1 cellular context compared by ENCODE assay signal in the genomic region with DNA sequence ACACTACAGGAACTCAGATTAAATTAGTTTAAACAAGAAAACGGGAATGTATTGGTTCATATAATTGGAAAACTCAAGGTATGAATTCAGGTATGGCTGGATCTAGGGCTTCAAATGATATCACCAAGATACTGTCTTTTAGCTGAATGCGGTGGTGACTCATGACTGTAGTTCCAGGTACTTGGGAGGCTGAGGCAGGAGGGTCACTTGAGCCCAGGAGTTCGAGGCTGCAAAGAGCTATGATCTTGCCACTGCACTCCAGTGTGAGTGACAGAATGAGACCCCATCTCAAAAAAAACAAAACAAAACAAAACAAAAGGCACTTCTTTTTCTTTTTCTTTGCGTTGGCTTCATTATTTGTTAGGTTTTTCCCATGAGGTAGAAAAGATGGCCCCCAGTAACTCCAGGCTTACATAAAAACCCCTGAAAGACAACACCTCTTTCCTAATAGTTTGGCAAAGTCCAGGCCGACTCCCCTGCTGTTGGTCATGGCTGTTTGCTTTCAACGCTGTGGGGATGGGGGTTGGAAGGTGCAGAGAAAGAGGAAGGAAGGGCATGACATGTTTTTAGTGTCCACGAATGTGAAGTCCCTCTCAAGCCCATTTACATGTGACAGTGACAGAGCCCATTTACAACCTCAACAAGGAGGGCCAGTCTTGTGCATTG.
TF ChIP-seq lines count a peak whose summit lies in the region.

No MANE protein-coding gene starts in this region.

TF ChIP-seq in GM23338, 12 proteins besides CTCF, POLR2A, EP300 and RAD21:
- no peak for TF ChIP-seq STAT1 (IDR thresholded peaks at IDR 0.05; ENCODE audit: unreplicated experiment)
- TF ChIP-seq EZH2 (IDR thresholded peaks at IDR 0.05; ENCODE audit: low read depth, unreplicated experiment) = no peak
- TF ChIP-seq, protein P1, sequence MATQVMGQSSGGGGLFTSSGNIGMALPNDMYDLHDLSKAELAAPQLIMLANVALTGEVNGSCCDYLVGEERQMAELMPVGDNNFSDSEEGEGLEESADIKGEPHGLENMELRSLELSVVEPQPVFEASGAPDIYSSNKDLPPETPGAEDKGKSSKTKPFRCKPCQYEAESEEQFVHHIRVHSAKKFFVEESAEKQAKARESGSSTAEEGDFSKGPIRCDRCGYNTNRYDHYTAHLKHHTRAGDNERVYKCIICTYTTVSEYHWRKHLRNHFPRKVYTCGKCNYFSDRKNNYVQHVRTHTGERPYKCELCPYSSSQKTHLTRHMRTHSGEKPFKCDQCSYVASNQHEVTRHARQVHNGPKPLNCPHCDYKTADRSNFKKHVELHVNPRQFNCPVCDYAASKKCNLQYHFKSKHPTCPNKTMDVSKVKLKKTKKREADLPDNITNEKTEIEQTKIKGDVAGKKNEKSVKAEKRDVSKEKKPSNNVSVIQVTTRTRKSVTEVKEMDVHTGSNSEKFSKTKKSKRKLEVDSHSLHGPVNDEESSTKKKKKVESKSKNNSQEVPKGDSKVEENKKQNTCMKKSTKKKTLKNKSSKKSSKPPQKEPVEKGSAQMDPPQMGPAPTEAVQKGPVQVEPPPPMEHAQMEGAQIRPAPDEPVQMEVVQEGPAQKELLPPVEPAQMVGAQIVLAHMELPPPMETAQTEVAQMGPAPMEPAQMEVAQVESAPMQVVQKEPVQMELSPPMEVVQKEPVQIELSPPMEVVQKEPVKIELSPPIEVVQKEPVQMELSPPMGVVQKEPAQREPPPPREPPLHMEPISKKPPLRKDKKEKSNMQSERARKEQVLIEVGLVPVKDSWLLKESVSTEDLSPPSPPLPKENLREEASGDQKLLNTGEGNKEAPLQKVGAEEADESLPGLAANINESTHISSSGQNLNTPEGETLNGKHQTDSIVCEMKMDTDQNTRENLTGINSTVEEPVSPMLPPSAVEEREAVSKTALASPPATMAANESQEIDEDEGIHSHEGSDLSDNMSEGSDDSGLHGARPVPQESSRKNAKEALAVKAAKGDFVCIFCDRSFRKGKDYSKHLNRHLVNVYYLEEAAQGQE (IDR thresholded peaks at IDR 0.05; ENCODE audit: unreplicated experiment) = no peak
- no peak for TF ChIP-seq ZNF331 (CRISPR knock-in tag; IDR thresholded peaks at IDR 0.05; ENCODE audit: low read depth)
- no peak for TF ChIP-seq ZNF114 (CRISPR knock-in tag; IDR thresholded peaks at IDR 0.05)
- TF ChIP-seq JUNB (IDR thresholded peaks at IDR 0.05; ENCODE audit: unreplicated experiment) = no peak
- TF ChIP-seq, protein P2, sequence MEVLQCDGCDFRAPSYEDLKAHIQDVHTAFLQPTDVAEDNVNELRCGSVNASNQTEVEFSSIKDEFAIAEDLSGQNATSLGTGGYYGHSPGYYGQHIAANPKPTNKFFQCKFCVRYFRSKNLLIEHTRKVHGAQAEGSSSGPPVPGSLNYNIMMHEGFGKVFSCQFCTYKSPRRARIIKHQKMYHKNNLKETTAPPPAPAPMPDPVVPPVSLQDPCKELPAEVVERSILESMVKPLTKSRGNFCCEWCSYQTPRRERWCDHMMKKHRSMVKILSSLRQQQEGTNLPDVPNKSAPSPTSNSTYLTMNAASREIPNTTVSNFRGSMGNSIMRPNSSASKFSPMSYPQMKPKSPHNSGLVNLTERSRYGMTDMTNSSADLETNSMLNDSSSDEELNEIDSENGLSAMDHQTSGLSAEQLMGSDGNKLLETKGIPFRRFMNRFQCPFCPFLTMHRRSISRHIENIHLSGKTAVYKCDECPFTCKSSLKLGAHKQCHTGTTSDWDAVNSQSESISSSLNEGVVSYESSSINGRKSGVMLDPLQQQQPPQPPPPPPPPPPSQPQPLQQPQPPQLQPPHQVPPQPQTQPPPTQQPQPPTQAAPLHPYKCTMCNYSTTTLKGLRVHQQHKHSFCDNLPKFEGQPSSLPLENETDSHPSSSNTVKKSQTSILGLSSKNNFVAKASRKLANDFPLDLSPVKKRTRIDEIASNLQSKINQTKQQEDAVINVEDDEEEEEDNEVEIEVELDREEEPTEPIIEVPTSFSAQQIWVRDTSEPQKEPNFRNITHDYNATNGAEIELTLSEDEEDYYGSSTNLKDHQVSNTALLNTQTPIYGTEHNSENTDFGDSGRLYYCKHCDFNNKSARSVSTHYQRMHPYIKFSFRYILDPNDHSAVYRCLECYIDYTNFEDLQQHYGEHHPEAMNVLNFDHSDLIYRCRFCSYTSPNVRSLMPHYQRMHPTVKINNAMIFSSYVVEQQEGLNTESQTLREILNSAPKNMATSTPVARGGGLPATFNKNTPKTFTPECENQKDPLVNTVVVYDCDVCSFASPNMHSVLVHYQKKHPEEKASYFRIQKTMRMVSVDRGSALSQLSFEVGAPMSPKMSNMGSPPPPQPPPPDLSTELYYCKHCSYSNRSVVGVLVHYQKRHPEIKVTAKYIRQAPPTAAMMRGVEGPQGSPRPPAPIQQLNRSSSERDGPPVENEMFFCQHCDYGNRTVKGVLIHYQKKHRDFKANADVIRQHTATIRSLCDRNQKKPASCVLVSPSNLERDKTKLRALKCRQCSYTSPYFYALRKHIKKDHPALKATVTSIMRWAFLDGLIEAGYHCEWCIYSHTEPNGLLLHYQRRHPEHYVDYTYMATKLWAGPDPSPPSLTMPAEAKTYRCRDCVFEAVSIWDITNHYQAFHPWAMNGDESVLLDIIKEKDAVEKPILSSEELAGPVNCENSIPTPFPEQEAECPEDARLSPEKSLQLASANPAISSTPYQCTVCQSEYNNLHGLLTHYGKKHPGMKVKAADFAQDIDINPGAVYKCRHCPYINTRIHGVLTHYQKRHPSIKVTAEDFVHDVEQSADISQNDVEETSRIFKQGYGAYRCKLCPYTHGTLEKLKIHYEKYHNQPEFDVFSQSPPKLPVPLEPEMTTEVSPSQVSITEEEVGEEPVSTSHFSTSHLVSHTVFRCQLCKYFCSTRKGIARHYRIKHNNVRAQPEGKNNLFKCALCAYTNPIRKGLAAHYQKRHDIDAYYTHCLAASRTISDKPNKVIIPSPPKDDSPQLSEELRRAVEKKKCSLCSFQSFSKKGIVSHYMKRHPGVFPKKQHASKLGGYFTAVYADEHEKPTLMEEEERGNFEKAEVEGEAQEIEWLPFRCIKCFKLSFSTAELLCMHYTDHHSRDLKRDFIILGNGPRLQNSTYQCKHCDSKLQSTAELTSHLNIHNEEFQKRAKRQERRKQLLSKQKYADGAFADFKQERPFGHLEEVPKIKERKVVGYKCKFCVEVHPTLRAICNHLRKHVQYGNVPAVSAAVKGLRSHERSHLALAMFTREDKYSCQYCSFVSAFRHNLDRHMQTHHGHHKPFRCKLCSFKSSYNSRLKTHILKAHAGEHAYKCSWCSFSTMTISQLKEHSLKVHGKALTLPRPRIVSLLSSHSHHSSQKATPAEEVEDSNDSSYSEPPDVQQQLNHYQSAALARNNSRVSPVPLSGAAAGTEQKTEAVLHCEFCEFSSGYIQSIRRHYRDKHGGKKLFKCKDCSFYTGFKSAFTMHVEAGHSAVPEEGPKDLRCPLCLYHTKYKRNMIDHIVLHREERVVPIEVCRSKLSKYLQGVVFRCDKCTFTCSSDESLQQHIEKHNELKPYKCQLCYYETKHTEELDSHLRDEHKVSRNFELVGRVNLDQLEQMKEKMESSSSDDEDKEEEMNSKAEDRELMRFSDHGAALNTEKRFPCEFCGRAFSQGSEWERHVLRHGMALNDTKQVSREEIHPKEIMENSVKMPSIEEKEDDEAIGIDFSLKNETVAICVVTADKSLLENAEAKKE (CRISPR knock-in tag; IDR thresholded peaks at IDR 0.05) = no peak
- TF ChIP-seq, protein P3, sequence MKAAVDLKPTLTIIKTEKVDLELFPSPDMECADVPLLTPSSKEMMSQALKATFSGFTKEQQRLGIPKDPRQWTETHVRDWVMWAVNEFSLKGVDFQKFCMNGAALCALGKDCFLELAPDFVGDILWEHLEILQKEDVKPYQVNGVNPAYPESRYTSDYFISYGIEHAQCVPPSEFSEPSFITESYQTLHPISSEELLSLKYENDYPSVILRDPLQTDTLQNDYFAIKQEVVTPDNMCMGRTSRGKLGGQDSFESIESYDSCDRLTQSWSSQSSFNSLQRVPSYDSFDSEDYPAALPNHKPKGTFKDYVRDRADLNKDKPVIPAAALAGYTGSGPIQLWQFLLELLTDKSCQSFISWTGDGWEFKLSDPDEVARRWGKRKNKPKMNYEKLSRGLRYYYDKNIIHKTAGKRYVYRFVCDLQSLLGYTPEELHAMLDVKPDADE (IDR thresholded peaks at IDR 0.05) = no peak
- TF ChIP-seq POLR2AphosphoS5 (IDR thresholded peaks at IDR 0.05; ENCODE audit: low read depth) = no peak
